16 cellular contexts compared by ENCODE assay signal in the genomic region with DNA sequence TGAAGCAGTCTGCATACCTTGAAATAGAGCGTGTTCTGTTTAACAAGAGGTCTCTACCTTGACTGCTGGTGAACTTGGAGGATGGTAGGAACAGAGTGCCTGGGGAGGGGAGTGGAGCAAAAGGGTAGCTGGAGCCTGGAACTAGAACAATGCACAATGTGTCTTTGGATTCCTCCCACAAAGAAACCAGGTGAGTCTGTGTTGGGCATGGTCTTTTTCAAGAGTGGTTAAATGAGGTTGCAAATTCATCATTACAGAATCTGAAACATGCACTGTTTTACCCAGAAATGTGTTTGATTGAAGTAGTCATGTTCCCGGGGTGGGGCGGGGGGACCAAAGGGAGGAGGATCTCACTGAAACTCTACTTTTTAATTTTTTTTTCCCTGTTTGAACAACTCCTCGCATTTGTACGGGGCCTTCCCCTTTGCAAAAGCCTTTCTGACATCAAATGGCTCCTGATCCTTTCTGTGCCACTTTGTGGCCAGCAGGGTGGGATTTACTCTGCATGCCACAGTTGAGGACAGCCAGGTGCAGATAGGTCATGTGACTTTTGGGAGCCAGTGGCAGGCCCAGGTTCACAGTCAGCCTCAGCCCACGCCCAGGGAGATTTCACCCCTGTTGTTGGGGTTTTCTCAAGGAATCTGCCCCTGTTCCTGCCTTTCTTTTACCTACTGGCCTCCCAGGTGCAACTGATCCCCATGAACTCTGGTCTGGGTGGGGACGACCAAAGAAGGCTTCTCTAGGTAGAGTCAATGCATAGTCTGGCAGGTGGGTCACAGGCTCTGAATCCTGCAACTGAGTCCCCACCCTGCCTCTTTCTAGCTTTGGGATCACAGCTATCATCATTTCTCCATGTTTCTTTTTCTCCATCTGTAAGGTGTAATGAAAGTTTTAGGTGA. TPM values are rescaled to one million over a fixed set of nuclear protein-coding genes. Genes with fewer than 3 reads are reported as not detected.
A peak's percentile ranks its signal among the peaks of the same experiment; 100 is the strongest.
DNase-seq lines count a peak whose midpoint lies in the region; TF ChIP-seq lines count a peak whose summit lies in the region.
"Had no signal": no experiment of that assay in that cellular context is flagged by ENCODE, and none has a peak within 500 bp of the region (broad histone marks: within the 10 kb centered on the region; RNA-seq: fewer than 3 reads in every experiment).

No MANE protein-coding gene starts in this region.

- H3K36me3 Mint-ChIP-seq in T-helper 2 cell treated with Interferon-gamma antibody and Interleukin-4, amounts not matched to agents 5 μg/mL and 100 μg/mL, for 36 hours (ENCODE audit: low read depth) = no peaks in the 10 kb centered on the region
- no peaks in the 10 kb centered on the region for H3K36me3 Mint-ChIP-seq in endodermal cell (ENCODE audit: low read depth)
- H3K36me3 Mint-ChIP-seq: stimulated activated effector memory CD8-positive, alpha-beta T cell treated with anti-CD3 and anti-CD28 coated beads, Interleukin-12 subunit alpha, Interleukin-12 subunit beta, amount 100 ng/mL, for 72 hours had no signal

- 93% methylated on average over 7 of the region's 7 CpGs for WGBS in endodermal cell (ENCODE audit: insufficient coverage in 1 of 2, insufficient read length in 1 of 2), 2 experiments

- no peaks in the 10 kb centered on the region for H3K9me3 Mint-ChIP-seq in T-helper 2 cell treated with Interferon-gamma antibody and Interleukin-4, amounts not matched to agents 5 μg/mL and 100 μg/mL, for 36 hours
- peaks cover 2% of the 10 kb centered on the region for H3K9me3 Mint-ChIP-seq in endodermal cell

- peaks cover 6% of the 10 kb centered on the region for H3K4me1 ChIP-seq in endodermal cell (ENCODE audit: control insufficient read depth, insufficient read depth, low read length)
- H3K4me1 ChIP-seq: gastroesophageal sphincter had no signal

- H3K4me3 Mint-ChIP-seq in T-helper 2 cell treated with Interferon-gamma antibody and Interleukin-4, amounts not matched to agents 5 μg/mL and 100 μg/mL, for 36 hours = no peak overlapping the region
- H3K4me3 Mint-ChIP-seq in endodermal cell = no peak overlapping the region
- H3K4me3 Mint-ChIP-seq: stimulated activated effector memory CD8-positive, alpha-beta T cell treated with anti-CD3 and anti-CD28 coated beads, Interleukin-12 subunit alpha, Interleukin-12 subunit beta, amount 100 ng/mL, for 72 hours had no signal

- H3K27ac Mint-ChIP-seq in T-helper 2 cell treated with Interferon-gamma antibody and Interleukin-4, amounts not matched to agents 5 μg/mL and 100 μg/mL, for 36 hours = no peak overlapping the region
- H3K27ac Mint-ChIP-seq in endodermal cell = no peak overlapping the region
- H3K27ac Mint-ChIP-seq: stimulated activated effector memory CD8-positive, alpha-beta T cell treated with anti-CD3 and anti-CD28 coated beads, Interleukin-12 subunit alpha, Interleukin-12 subunit beta, amount 100 ng/mL, for 72 hours had no signal

- H3K27me3 Mint-ChIP-seq in T-helper 2 cell treated with Interferon-gamma antibody and Interleukin-4, amounts not matched to agents 5 μg/mL and 100 μg/mL, for 36 hours (ENCODE audit: low read depth) = no peaks in the 10 kb centered on the region
- no peaks in the 10 kb centered on the region for H3K27me3 Mint-ChIP-seq in endodermal cell (ENCODE audit: insufficient read depth)

- peaks cover 19% of the 10 kb centered on the region for H3K4me1 Mint-ChIP-seq in T-helper 2 cell treated with Interferon-gamma antibody and Interleukin-4, amounts not matched to agents 5 μg/mL and 100 μg/mL, for 36 hours (ENCODE audit: low read depth)
- peaks cover 23% of the 10 kb centered on the region for H3K4me1 Mint-ChIP-seq in endodermal cell

- H3K27ac ChIP-seq in endodermal cell (ENCODE audit: low read depth, low read length) = no peak overlapping the region
- H3K27ac ChIP-seq: 22Rv1, cardiac muscle cell, gastroesophageal sphincter, GM23248, SK-N-MC had no signal

- H3K27me3 ChIP-seq in endodermal cell (ENCODE audit: control insufficient read depth, insufficient read depth, low read length, poor library complexity, severe bottlenecking) = no peaks in the 10 kb centered on the region
- H3K27me3 ChIP-seq: cardiac muscle cell had no signal

- no peaks in the 10 kb centered on the region for H3K9me3 ChIP-seq in endodermal cell (ENCODE audit: control insufficient read depth, low read length)
- H3K9me3 ChIP-seq: gastroesophageal sphincter had no signal

- TF ChIP-seq CTCF in endodermal cell (conservative IDR thresholded peaks at IDR 0.05) = peak; percentile 14

- peak; percentile 11 for DNase-seq in NCI-H2107 treated with DMSO at 0.1 percent for 48 hours (lab: John Stamatoyannopoulos, UW; ENCODE audit: unreplicated experiment)
- DNase-seq in NCI-H2107 (lab: John Stamatoyannopoulos, UW) = no peak
- peak; percentile 6 for DNase-seq in T-helper 2 cell treated with Interferon-gamma antibody and Interleukin-4, amounts not matched to agents 5 μg/mL and 100 μg/mL, for 36 hours (ENCODE audit: low spot score)
- peak; percentile 49 for DNase-seq in endodermal cell
- DNase-seq in stimulated activated CD4-positive, alpha-beta T cell treated with anti-CD3 and anti-CD28 coated beads, Interleukin-1b, Interleukin-23, amount 100 ng/mL, for 48 hours = peak; percentile 76
- DNase-seq in dedifferentiated amniotic fluid mesenchymal stem cell (ENCODE audit: extremely low spot score) = no peak
- no peak for DNase-seq in NCI-H1105 (lab: John Stamatoyannopoulos, UW)
- DNase-seq in NAMALWA (ENCODE audit: low spot score) = no peak
- DNase-seq: activated effector memory CD4-positive, alpha-beta T cell treated with Interleukin-2 at 50 U/mL for 16 hours; GM23248; NCI-H1092 had no signal

- H3K4me3 ChIP-seq in endodermal cell (ENCODE audit: low read length) = no peak overlapping the region
- H3K4me3 ChIP-seq: cardiac muscle cell, gastroesophageal sphincter, GM23248, SK-N-MC had no signal

- H3K9ac ChIP-seq in endodermal cell (ENCODE audit: extremely low read depth, low read length, poor library complexity, severe bottlenecking) = no peak overlapping the region
- H3K9ac ChIP-seq: GM23248 had no signal

- H3K36me3 ChIP-seq in endodermal cell (ENCODE audit: control insufficient read depth, insufficient read depth, low read length) = no peaks in the 10 kb centered on the region
- H3K36me3 ChIP-seq: cardiac muscle cell, gastroesophageal sphincter had no signal

RNA-seq across cellular contexts. Expression of a gene that starts 28.2 kb away (rescaled TPM):
- 10 to 100 TPM; 36.8 to 52.3 TPM for total RNA-seq in endodermal cell
- 75.7 TPM for polyA plus RNA-seq in endodermal cell (2013, experiment 1 of 2)
- polyA plus RNA-seq in endodermal cell (2013, experiment 2 of 2) = 74.7 TPM
- total RNA-seq: GM23248 had no signal
- polyA plus RNA-seq: GM23248 had no signal

Comparison
In these comparisons a context has a peak if more than half of its experiments do, and no peak if none do; other contexts are left out.
1. DNase-seq: peak in NCI-H2107 treated with DMSO at 0.1 percent for 48 hours (single experiment), T-helper 2 cell treated with Interferon-gamma antibody and Interleukin-4, amounts not matched to agents 5 μg/mL and 100 μg/mL, for 36 hours (single experiment), endodermal cell (single experiment) and stimulated activated CD4-positive, alpha-beta T cell treated with anti-CD3 and anti-CD28 coated beads, Interleukin-1b, Interleukin-23, amount 100 ng/mL, for 48 hours (single experiment); none in NCI-H2107 (single experiment), dedifferentiated amniotic fluid mesenchymal stem cell (single experiment), NCI-H1105 (single experiment) and NAMALWA (single experiment).